ENCODE assay signal across 14 cellular contexts in genomic region chr1:32736812-32737791, GRCh38. TPM values are rescaled to one million over a fixed set of nuclear protein-coding genes. Genes with fewer than 3 reads are reported as not detected.
DNase-seq lines count a peak whose midpoint lies in the region; ATAC-seq, FAIRE-seq and TF ChIP-seq lines count a peak whose summit lies in the region.
"Had no signal": no experiment of that assay in that cellular context is flagged by ENCODE, and none has a peak within 500 bp of the region (broad histone marks: within the 10 kb centered on the region; RNA-seq: fewer than 3 reads in every experiment).

No MANE protein-coding gene starts in this region.

- FAIRE-seq in frontal cortex (lab: Jason Lieb, UNC), result no peak

- peak overlapping the region; percentile 62 for H3K27ac ChIP-seq in C4-2B
- peak overlapping the region; percentile 25; the same call in 1 of the 2 replicates for H3K27ac ChIP-seq in Panc1 (ENCODE audit: low read length)
- no peak overlapping the region for H3K27ac ChIP-seq in foreskin keratinocyte
- no peak overlapping the region for H3K27ac ChIP-seq in heart left ventricle

- 83 to 93% (median 87%) methylated on average over 6 to 7 of the region's 7 CpGs for WGBS in heart left ventricle, 4 donors

- in situ Hi-C loops in Panc1 (cut with HindIII; ENCODE audit: low pct_unique_long_range_greater_than_20kb, low sequenced_read_pairs) (no loop called here), HAP-1 (cut with MboI; ENCODE audit: low sequenced_read_pairs) (no loop called here)

- ATAC-seq in Panc1 (no peak), foreskin keratinocyte (peak; percentile 26), heart left ventricle (no peak)
- ATAC-seq: activated CD4-positive, CD25-positive, alpha-beta regulatory T cell treated with anti-CD3 and anti-CD28 coated beads, Interleukin-2, amount 50 U/mL, for 24 hours had no signal

- no TSS peak for BruUV-seq in Panc1 (replicated peaks; lab: Mats Ljungman, UMichigan)

- no peak overlapping the region for H3K4me3 ChIP-seq in Panc1 (ENCODE audit: low read depth in 2 of 2, low read length in 2 of 2)
- H3K4me3 ChIP-seq in HAP-1, result no peak overlapping the region
- H3K4me3 ChIP-seq in heart left ventricle, result no peak overlapping the region
- H3K4me3 ChIP-seq: lung had no signal

- no peak for TF ChIP-seq CTCF in C4-2B (conservative IDR thresholded peaks at IDR 0.05)
- TF ChIP-seq CTCF in Panc1 (IDR thresholded peaks at IDR 0.05), result no peak
- no peak for TF ChIP-seq CTCF in foreskin keratinocyte (conservative IDR thresholded peaks at IDR 0.05)
- no peak for TF ChIP-seq CTCF in heart left ventricle (IDR thresholded peaks at IDR 0.05)

- no peak for TF ChIP-seq POLR2A in heart left ventricle (IDR thresholded peaks at IDR 0.05)

- peaks cover 12% of the 10 kb centered on the region for H3K4me1 ChIP-seq in Panc1 (ENCODE audit: control insufficient read depth, insufficient read depth, low read length)
- H3K4me1 ChIP-seq in foreskin keratinocyte, result no peaks in the 10 kb centered on the region
- H3K4me1 ChIP-seq in HAP-1, result peaks cover 6% of the 10 kb centered on the region
- H3K4me1 ChIP-seq in heart left ventricle, result peaks cover 0 to 17% (median 7%) of the 10 kb centered on the region in 12 donors

- CTCF ChIA-PET in Panc1 (lab: Charles Lee), result interaction anchor here (0.7 kb wide), 1 partner anchor 423 kb away, joined by 9 read pairs; no protein-coding TSS in a partner anchor

- H3K9me3 ChIP-seq in Panc1 (ENCODE audit: control insufficient read depth, insufficient read depth, low read depth, low read length), result no peaks in the 10 kb centered on the region
- H3K9me3 ChIP-seq in HAP-1, result no peaks in the 10 kb centered on the region
- H3K9me3 ChIP-seq in heart left ventricle, result no peaks in the 10 kb centered on the region

- intact Hi-C loops in Panc1 (cut with micrococcal nuclease; ENCODE audit: unreplicated experiment) (no loop called here), heart left ventricle (cut with DNase I) (no loop called here)

- DNase-seq in Panc1 (ENCODE audit: low read depth, low spot score) (no peak), foreskin keratinocyte (peak in 1 of 2 donors; percentile 17), mucosa of gallbladder (ENCODE audit: low spot score) (peak; percentile 72), HAP-1 (ENCODE audit: low spot score in 2 of 2) (no peak), frontal cortex (ENCODE audit: low spot score in 2 of 2) (no peak), SW480 (ENCODE audit: low spot score) (no peak), heart left ventricle (no peak)
- DNase-seq: Calu3, HCEC 1CT, NCI-H2081 treated with DMSO at 0.1 percent for 48 hours, NCI-H774 had no signal

- H3K36me3 ChIP-seq in Panc1 (ENCODE audit: control insufficient read depth, insufficient read depth, low read length) (no peaks in the 10 kb centered on the region), HAP-1 (replicated peaks) (no peaks in the 10 kb centered on the region), heart left ventricle (no peaks in the 10 kb centered on the region)

- POLR2A ChIA-PET in Panc1 (lab: Charles Lee), result no interaction called here

- H3K27me3 ChIP-seq in Panc1 (ENCODE audit: control insufficient read depth, insufficient read depth, low read length), result no peaks in the 10 kb centered on the region
- no peaks in the 10 kb centered on the region for H3K27me3 ChIP-seq in foreskin keratinocyte
- no peaks in the 10 kb centered on the region for H3K27me3 ChIP-seq in HAP-1 (ENCODE audit: low read depth)
- no peaks in the 10 kb centered on the region for H3K27me3 ChIP-seq in heart left ventricle

RNA-seq across cellular contexts. Expression of gene SYNC, which starts 34.5 kb away (rescaled TPM):
- total RNA-seq in Panc1 (2021; ENCODE audit: unreplicated experiment) (1.3 TPM), foreskin keratinocyte (4.5 and 6.6 TPM in 2 replicates), mucosa of gallbladder (17.4 TPM), frontal cortex (3.7 TPM), heart left ventricle (10 to 100 TPM; 10.2 to 22.3 (median 14.3) TPM)
- polyA plus RNA-seq in Panc1 (2012; ENCODE audit: insufficient read length), result 1.2 TPM
- polyA plus RNA-seq in foreskin keratinocyte (1.6 and 2.2 TPM in 2 replicates), heart left ventricle (1 to 10 TPM; 2.7 to 8.3 TPM)

Comparison
In these comparisons a context has a peak if more than half of its experiments do, and no peak if none do; other contexts are left out.
1. H3K27ac ChIP-seq: peak in C4-2B (single experiment) and Panc1 (single experiment); none in foreskin keratinocyte (single experiment) and heart left ventricle (0 of 12).